ENCODE assay signal across 15 cellular contexts in genomic region chr7:111796671-111797070, GRCh38.
DNase-seq lines count a peak whose midpoint lies in the region; ATAC-seq, FAIRE-seq and TF ChIP-seq lines count a peak whose summit lies in the region.
"Had no signal": no experiment of that assay in that cellular context is flagged by ENCODE, and none has a peak within 500 bp of the region (broad histone marks: within the 10 kb centered on the region; RNA-seq: fewer than 3 reads in every experiment).

No MANE protein-coding gene starts in this region.

- no peak overlapping the region for H2BK120ac ChIP-seq in H1 (replicated peaks; ENCODE audit: low read depth, low read length)

- no peak overlapping the region for H2AK5ac ChIP-seq in H1 (ENCODE audit: low read depth, low read length)

- POLR2A ChIA-PET in H1 (lab: Charles Lee; ENCODE audit: partially characterized antibody), result no interaction called here

- TF ChIP-seq EP300 in H1 (IDR thresholded peaks at IDR 0.05; ENCODE audit: borderline replicate concordance in 1 of 2, low read depth in 2 of 2, low read length in 2 of 2), result no peak

- H4K8ac ChIP-seq in H1 (ENCODE audit: extremely low read depth, insufficient read depth, low read length), result no peak overlapping the region

- H2BK20ac ChIP-seq in H1 (ENCODE audit: low read length), result no peak overlapping the region

- peaks cover 41 to 45% of the 10 kb centered on the region in 2 experiments for H3K9me3 ChIP-seq in H1 (ENCODE audit: insufficient read depth in 2 of 2, low read depth in 1 of 2, low read length in 1 of 2)

- no peak overlapping the region for H3K4me2 ChIP-seq in H1 (ENCODE audit: insufficient read depth in 1 of 2, low read depth in 2 of 2, low read length in 2 of 2)

- H4K91ac ChIP-seq in H1 (replicated peaks; ENCODE audit: insufficient read length, low read length), result no peak overlapping the region

- no peak overlapping the region for H4K5ac ChIP-seq in H1 (ENCODE audit: insufficient read length, low read depth, low read length)

- H2BK15ac ChIP-seq in H1 (ENCODE audit: low read length), result no peak overlapping the region

- H3K14ac ChIP-seq in H1 (ENCODE audit: insufficient read length), result no peak overlapping the region

- H2AFZ ChIP-seq in H1 (ENCODE audit: low read length), result no peak overlapping the region

- no peak for TF ChIP-seq POLR2A in H1 (IDR thresholded peaks at IDR 0.05; ENCODE audit: control extremely low read depth in 1 of 2, low read depth in 2 of 2, low read length in 2 of 2)

- ATAC-seq in activated CD4-positive, CD25-positive, alpha-beta regulatory T cell treated with anti-CD3 and anti-CD28 coated beads, Interleukin-2, amount 50 U/mL, for 24 hours, result no peak
- ATAC-seq: activated naive CD4-positive, alpha-beta T cell treated with anti-CD3 and anti-CD28 coated beads, Interleukin-2, amount 50 U/mL, for 72 hours; left cardiac atrium had no signal

- FAIRE-seq in H1 (lab: Jason Lieb, UNC), result no peak

- H3K36me3 ChIP-seq in H1 (ENCODE audit: control insufficient read depth in 2 of 4, insufficient read depth in 4 of 4, low read length in 3 of 4), result peaks cover 0 to 14% (median 0%) of the 10 kb centered on the region in 4 experiments; a peak in 2 of 8 replicates
- H3K36me3 ChIP-seq: BE2C had no signal

- no peak overlapping the region for H3K23ac ChIP-seq in H1 (ENCODE audit: insufficient read length)

- H3K27me3 ChIP-seq in H1 (replicated peaks in 1 of 4; ENCODE audit: control insufficient read depth in 3 of 4, extremely low read depth in 1 of 4, insufficient read depth in 3 of 4, low read length in 3 of 4), result no peaks in the 10 kb centered on the region
- H3K27me3 ChIP-seq: BE2C had no signal

- CTCF ChIA-PET in H1 (lab: Charles Lee; ENCODE audit: partially characterized antibody), result no interaction called here

- H3K18ac ChIP-seq in H1 (ENCODE audit: extremely low read depth, low read length), result no peak overlapping the region

- H3K27ac ChIP-seq in H1 (ENCODE audit: low read depth, low read length), result no peak overlapping the region

- no peak overlapping the region for H3K4ac ChIP-seq in H1 (replicated peaks; ENCODE audit: insufficient read length, low read depth, low read length)

- no peaks in the 10 kb centered on the region for H3K4me1 ChIP-seq in H1 (replicated peaks in 1 of 4; ENCODE audit: control insufficient read depth in 3 of 4, insufficient read depth in 4 of 4, low read length in 3 of 4)
- H3K4me1 ChIP-seq: BE2C had no signal

- no peaks in the 10 kb centered on the region for H4K20me1 ChIP-seq in H1 (replicated peaks in 1 of 2; ENCODE audit: control insufficient read depth in 1 of 2, insufficient read depth in 2 of 2, low read length in 2 of 2)

- no peak for TF ChIP-seq CTCF in H1 (IDR thresholded peaks at IDR 0.05; ENCODE audit: control extremely low read depth in 1 of 3, insufficient read depth in 1 of 3, low read depth in 1 of 3, low read length in 3 of 3)

- 83% methylated on average over 7 of the region's 7 CpGs; no CpG with 5 or more reads in 1 of the 2 experiments for whole genome bisulfite sequencing in H1 (ENCODE audit: extremely low coverage in 1 of 2, insufficient coverage in 1 of 2, insufficient read length in 1 of 2, insufficient replicate concordance in 2 of 2, low coverage in 1 of 2, low lambda C conversion rate in 2 of 2, missing lambda C conversion rate in 1 of 2), 2 experiments

- H3K79me1 ChIP-seq in H1 (ENCODE audit: low read depth, low read length), result no peaks in the 10 kb centered on the region

- no peaks in the 10 kb centered on the region for H3K23me2 ChIP-seq in H1 (ENCODE audit: low read depth, low read length)

- no peak overlapping the region for H2BK5ac ChIP-seq in H1 (ENCODE audit: low read depth, low read length)

- peak; percentile 1 for DNase-seq in activated T-cell treated with anti-CD3 and anti-CD28 coated beads for 48 hours (ENCODE audit: low read depth)
- DNase-seq in activated T-cell treated with anti-CD3 and anti-CD28 coated beads for 4 hours, result no peak
- peak; percentile 20 for DNase-seq in NAMALWA (ENCODE audit: low spot score)
- DNase-seq in H1 (ENCODE audit: low read depth in 1 of 2, low spot score in 2 of 2), result peak in 1 of 2 experiments; percentile 55
- DNase-seq in stimulated activated CD8-positive, alpha-beta memory T cell treated with anti-CD3 and anti-CD28 coated beads, Interleukin-4, amount 100 ng/mL, for 48 hours, result peak; percentile 36
- no peak for DNase-seq in NCI-H1436 (lab: John Stamatoyannopoulos, UW)
- DNase-seq in NCI-H2196 treated with DMSO at 0.1 percent for 48 hours (lab: John Stamatoyannopoulos, UW; ENCODE audit: unreplicated experiment), result no peak
- DNase-seq: BE2C; cortex of kidney; GF-D8; left cardiac atrium; NCI-H1048; NK-92 treated with Interleukin-12 subunit alpha and Interleukin-12 subunit beta, amount 100 ng/mL, for 24 hours had no signal

- no peaks in the 10 kb centered on the region for H3K79me2 ChIP-seq in H1 (ENCODE audit: control insufficient read depth in 1 of 2, insufficient read depth in 2 of 2, low read length in 2 of 2)

- H2BK12ac ChIP-seq in H1 (ENCODE audit: low read depth, low read length), result no peak overlapping the region

- H3K56ac ChIP-seq in H1 (replicated peaks; ENCODE audit: insufficient read length, low read depth, low read length), result no peak overlapping the region

- no peak overlapping the region for H3K4me3 ChIP-seq in H1 (ENCODE audit: extremely low read depth in 1 of 4, insufficient read depth in 2 of 4, low read depth in 3 of 4, low read length in 4 of 4)

- TF ChIP-seq RAD21 in H1 (IDR thresholded peaks at IDR 0.05 in 1 of 2, conservative IDR thresholded peaks at IDR 0.05 in 1 of 2; ENCODE audit: low read depth in 2 of 2, low read length in 2 of 2), result no peak

- H3K9ac ChIP-seq in H1 (replicated peaks in 1 of 4; ENCODE audit: extremely low read depth in 1 of 4, low read depth in 3 of 4, low read length in 3 of 4), result no peak overlapping the region

TF ChIP-seq in H1, 55 proteins besides CTCF, POLR2A, EP300 and RAD21:
- TF ChIP-seq CBX5 (IDR thresholded peaks at IDR 0.05; ENCODE audit: low read depth, low read length), result 0 out of 2 replicates have a peak, but pooled peaks have one; percentile 44
- TF ChIP-seq CREB1 (IDR thresholded peaks at IDR 0.05), result no peak

Comparison
In these comparisons a context has a peak if more than half of its experiments do, and no peak if none do; other contexts are left out.
1. DNase-seq: peak in activated T-cell treated with anti-CD3 and anti-CD28 coated beads for 48 hours (single experiment), NAMALWA (single experiment) and stimulated activated CD8-positive, alpha-beta memory T cell treated with anti-CD3 and anti-CD28 coated beads, Interleukin-4, amount 100 ng/mL, for 48 hours (single experiment); none in activated T-cell treated with anti-CD3 and anti-CD28 coated beads for 4 hours (single experiment), NCI-H1436 (single experiment) and NCI-H2196 treated with DMSO at 0.1 percent for 48 hours (single experiment).